Comparison of ENCODE assay signal across 29 cellular contexts in the genomic region with DNA sequence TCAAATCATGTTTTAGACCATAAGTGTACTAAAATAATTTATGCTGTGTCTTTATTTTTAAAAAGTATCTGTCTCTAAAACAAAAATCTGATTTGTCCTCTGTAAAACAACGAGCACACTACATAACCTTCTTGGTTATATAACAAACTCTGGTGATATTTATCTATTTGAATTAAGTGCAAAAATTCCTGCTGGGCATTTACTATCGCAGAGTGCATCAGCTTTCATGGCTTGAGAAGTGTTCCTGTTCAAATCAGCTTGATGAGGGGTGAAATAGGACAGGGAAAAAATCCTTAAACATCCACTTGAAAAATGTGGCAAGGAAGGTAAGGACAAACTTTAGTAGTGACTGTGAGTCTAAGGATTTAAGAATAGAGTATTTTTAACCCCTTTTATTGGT.
"Had no signal": no experiment of that assay in that cellular context is flagged by ENCODE, and none has a peak within 500 bp of the region (broad histone marks: within the 10 kb centered on the region; RNA-seq: fewer than 3 reads in every experiment).

No MANE protein-coding gene starts in this region.

- H3K27me3 Mint-ChIP-seq: progenitor cell of endocrine pancreas; stimulated activated naive CD8-positive, alpha-beta T cell treated with anti-CD3 and anti-CD28 coated beads, Interleukin-15, amount 100 ng/mL, for 72 hours had no signal

- H3K4me2 ChIP-seq: neural progenitor cell had no signal

- H3K36me3 Mint-ChIP-seq: natural killer cell; neural progenitor cell; stimulated activated effector memory CD8-positive, alpha-beta T cell treated with anti-CD3 and anti-CD28 coated beads, Interleukin-12 subunit alpha, Interleukin-12 subunit beta, amount 100 ng/mL, for 72 hours; type B pancreatic cell had no signal

- H3K9me3 Mint-ChIP-seq: nephron; neural progenitor cell; stimulated activated naive CD8-positive, alpha-beta T cell treated with anti-CD3 and anti-CD28 coated beads, Interleukin-15, amount 100 ng/mL, for 72 hours; type B pancreatic cell had no signal

- ATAC-seq: natural killer cell; psoas muscle; right cardiac atrium; right lobe of liver; stimulated activated effector memory CD8-positive, alpha-beta T cell treated with anti-CD3 and anti-CD28 coated beads, Interleukin-12 subunit alpha, Interleukin-12 subunit beta, amount 100 ng/mL, for 72 hours; stimulated activated naive CD8-positive, alpha-beta T cell treated with anti-CD3 and anti-CD28 coated beads, Interleukin-15, amount 100 ng/mL, for 72 hours; stimulated activated naive CD8-positive, alpha-beta T cell treated with anti-CD3 and anti-CD28 coated beads, Interleukin-15, Interleukin-2, amounts not matched to agents 100 U/mL and 50 U/mL, for 24 hours; upper lobe of right lung had no signal

- H3K36me3 ChIP-seq: neural progenitor cell, ovary, right lobe of liver, sigmoid colon, suprapubic skin, tibial artery, transverse colon, upper lobe of right lung, uterus had no signal

- H3K27ac Mint-ChIP-seq: natural killer cell; nephron; neural progenitor cell; progenitor cell of endocrine pancreas; stimulated activated effector memory CD8-positive, alpha-beta T cell treated with anti-CD3 and anti-CD28 coated beads, Interleukin-12 subunit alpha, Interleukin-12 subunit beta, amount 100 ng/mL, for 72 hours; stimulated activated naive CD8-positive, alpha-beta T cell treated with anti-CD3 and anti-CD28 coated beads, Interleukin-15, amount 100 ng/mL, for 72 hours; type B pancreatic cell had no signal

- H3K4me1 ChIP-seq: parathyroid adenoma, psoas muscle, right lobe of liver, sigmoid colon, suprapubic skin, testis, transverse colon, upper lobe of right lung had no signal

- H3K4me1 Mint-ChIP-seq: natural killer cell; stimulated activated effector memory CD8-positive, alpha-beta T cell treated with anti-CD3 and anti-CD28 coated beads, Interleukin-12 subunit alpha, Interleukin-12 subunit beta, amount 100 ng/mL, for 72 hours; stimulated activated naive CD8-positive, alpha-beta T cell treated with anti-CD3 and anti-CD28 coated beads, Interleukin-15, amount 100 ng/mL, for 72 hours had no signal

- H3K4me3 Mint-ChIP-seq: natural killer cell; nephron; neural progenitor cell; stimulated activated effector memory CD8-positive, alpha-beta T cell treated with anti-CD3 and anti-CD28 coated beads, Interleukin-12 subunit alpha, Interleukin-12 subunit beta, amount 100 ng/mL, for 72 hours; stimulated activated naive CD8-positive, alpha-beta T cell treated with anti-CD3 and anti-CD28 coated beads, Interleukin-15, amount 100 ng/mL, for 72 hours; type B pancreatic cell had no signal

- H3K4me3 ChIP-seq: neural progenitor cell, ovary, psoas muscle, right lobe of liver, sigmoid colon, suprapubic skin, testis, tibial artery, transverse colon, upper lobe of right lung, uterus had no signal

- H3K27ac ChIP-seq: neural progenitor cell, ovary, parathyroid adenoma, psoas muscle, right lobe of liver, sigmoid colon, suprapubic skin, testis, tibial artery, transverse colon, upper lobe of right lung, uterus had no signal

- DNase-seq: natural killer cell; occipital lobe; ovary; posterior cingulate gyrus; psoas muscle; right cardiac atrium; right lobe of liver; sigmoid colon; small intestine; stimulated activated CD4-positive, alpha-beta T cell treated with anti-CD3 and anti-CD28 coated beads, Interleukin-15, amount 100 ng/mL, for 24 hours; stimulated activated CD4-positive, alpha-beta T cell treated with anti-CD3 and anti-CD28 coated beads, Interleukin-2, amount 100 ng/mL, for 24 hours; stimulated activated CD4-positive, alpha-beta T cell treated with anti-CD3 and anti-CD28 coated beads, Interleukin-2, amount 100 ng/mL, for 48 hours; stimulated activated CD4-positive, alpha-beta T cell treated with anti-CD3 and anti-CD28 coated beads, Interleukin-4, amount 100 ng/mL, for 24 hours; stimulated activated naive CD4-positive, alpha-beta T cell; stimulated activated naive CD8-positive, alpha-beta T cell treated with anti-CD3 and anti-CD28 coated beads, Interleukin-15, amount 100 ng/mL, for 72 hours; stimulated activated naive CD8-positive, alpha-beta T cell treated with anti-CD3 and anti-CD28 coated beads, Interleukin-15, Interleukin-2, amounts not matched to agents 100 U/mL and 50 U/mL, for 24 hours; substantia nigra; testis; tibial artery; transverse colon; upper lobe of right lung; uterus had no signal

- H3K27me3 ChIP-seq: neural progenitor cell, ovary, right lobe of liver, sigmoid colon, suprapubic skin, testis, tibial artery, transverse colon, upper lobe of right lung, uterus had no signal

- H3K9ac ChIP-seq: neural progenitor cell, parathyroid adenoma had no signal

- H3K9me3 ChIP-seq: ovary, psoas muscle, right lobe of liver, sigmoid colon, suprapubic skin, testis, tibial artery, transverse colon, upper lobe of right lung, uterus had no signal

- H2AFZ ChIP-seq: neural progenitor cell, parathyroid adenoma had no signal
